Comparison of ENCODE assay signal across 1 cellular context in genomic region chr15:83545803-83546534, GRCh38.
TF ChIP-seq lines count a peak whose summit lies in the region.

No MANE protein-coding gene starts in this region.

TF ChIP-seq in GM23338, 12 proteins besides CTCF, POLR2A, EP300 and RAD21 (continued from another document):
- TF ChIP-seq ZNF462 (CRISPR knock-in tag; IDR thresholded peaks at IDR 0.05) (no peak), POLR2AphosphoS5 (IDR thresholded peaks at IDR 0.05; ENCODE audit: low read depth) (no peak), CREB1 (CRISPR knock-in tag; IDR thresholded peaks at IDR 0.05; ENCODE audit: low read depth) (no peak), ZNF114 (CRISPR knock-in tag; IDR thresholded peaks at IDR 0.05) (no peak), ETS1 (IDR thresholded peaks at IDR 0.05) (no peak)
